1 cellular context compared by ENCODE assay signal in genomic region chr7:130689683-130690082, GRCh38.
TF ChIP-seq lines count a peak whose summit lies in the region.

No MANE protein-coding gene starts in this region.

TF ChIP-seq in HEK293, 187 proteins besides CTCF, POLR2A, EP300 and RAD21 (continued from another document):
- TF ChIP-seq ZNF280C (tag by site-specific recombination; IDR thresholded peaks at IDR 0.05) (no peak), ZNF24 (tag by site-specific recombination; IDR thresholded peaks at IDR 0.05) (no peak), ZNF112 (tag by site-specific recombination; IDR thresholded peaks at IDR 0.05) (no peak), SP2 (tag by site-specific recombination; IDR thresholded peaks at IDR 0.05) (no peak), SCRT1 (tag by site-specific recombination; IDR thresholded peaks at IDR 0.05; ENCODE audit: borderline replicate concordance) (no peak), SETDB1 (IDR thresholded peaks at IDR 0.05; ENCODE audit: insufficient read length, low read length) (peak; percentile 19)
